Comparison of ENCODE assay signal across 10 cellular contexts in genomic region chr9:123335227-123335985, GRCh38. TPM values are rescaled to one million over a fixed set of nuclear protein-coding genes. Genes with fewer than 3 reads are reported as not detected.
DNase-seq lines count a peak whose midpoint lies in the region; ATAC-seq and TF ChIP-seq lines count a peak whose summit lies in the region.
"Had no signal": no experiment of that assay in that cellular context is flagged by ENCODE, and none has a peak within 500 bp of the region (broad histone marks: within the 10 kb centered on the region; RNA-seq: fewer than 3 reads in every experiment).

No MANE protein-coding gene starts in this region.

- no peak for TF ChIP-seq POLR2A in gastrocnemius medialis (IDR thresholded peaks at IDR 0.05)
- no peak for TF ChIP-seq POLR2A in lower leg skin (IDR thresholded peaks at IDR 0.05)

- no peaks in the 10 kb centered on the region for H3K27me3 Mint-ChIP-seq in activated naive CD4-positive, alpha-beta T cell treated with anti-CD3 and anti-CD28 coated beads for 36 hours (ENCODE audit: low read depth)
- H3K27me3 Mint-ChIP-seq: T-cell had no signal

- H3K4me3 ChIP-seq in astrocyte of the spinal cord (ENCODE audit: low read depth, low read length), result no peak overlapping the region
- H3K4me3 ChIP-seq in lower lobe of right lung, result no peak overlapping the region
- no peak overlapping the region for H3K4me3 ChIP-seq in upper lobe of right lung
- no peak overlapping the region for H3K4me3 ChIP-seq in gastrocnemius medialis
- no peak overlapping the region for H3K4me3 ChIP-seq in lower leg skin (ENCODE audit: low read depth, poor library complexity, severe bottlenecking)
- H3K4me3 ChIP-seq: tibial artery had no signal

- ATAC-seq in Right ventricle myocardium inferior, result no peak
- no peak for ATAC-seq in left ventricle myocardium superior
- peak; percentile 53 to 64 for ATAC-seq in lower lobe of right lung
- ATAC-seq in upper lobe of right lung, result peak; percentile 57
- no peak for ATAC-seq in gastrocnemius medialis
- ATAC-seq: T-cell had no signal

- in situ Hi-C loops in astrocyte of the spinal cord (cut with HindIII; ENCODE audit: low sequenced_read_pairs), result no loop called here
- in situ Hi-C loops in gastrocnemius medialis (cut with MboI; ENCODE audit: low sequenced_read_pairs in 4 of 4), result loop anchor here in 3 of 4 donors (25.0 kb wide), 3 partner anchors 148 to 248 kb away; no protein-coding TSS in a partner anchor

- TF ChIP-seq CTCF in astrocyte of the spinal cord (IDR thresholded peaks at IDR 0.05; ENCODE audit: low read depth, low read length) (no peak), lower lobe of right lung (IDR thresholded peaks at IDR 0.05) (no peak), upper lobe of right lung (IDR thresholded peaks at IDR 0.05) (no peak), gastrocnemius medialis (IDR thresholded peaks at IDR 0.05 in 4 of 5, conservative IDR thresholded peaks at IDR 0.05 in 1 of 5) (no peak), lower leg skin (IDR thresholded peaks at IDR 0.05) (no peak)

- CTCF ChIA-PET in activated naive CD4-positive, alpha-beta T cell treated with anti-CD3 and anti-CD28 coated beads for 36 hours (lab: Charles Lee), result interaction anchor here (1.7 kb wide), 1 partner anchor 8 kb away, joined by 5 read pairs; no protein-coding TSS in a partner anchor

- H3K36me3 ChIP-seq in lower lobe of right lung (no peaks in the 10 kb centered on the region), upper lobe of right lung (no peaks in the 10 kb centered on the region), gastrocnemius medialis (no peaks in the 10 kb centered on the region)
- H3K36me3 ChIP-seq: tibial artery had no signal

- no peaks in the 10 kb centered on the region for H3K27me3 ChIP-seq in lower lobe of right lung (ENCODE audit: low read depth)
- H3K27me3 ChIP-seq in upper lobe of right lung, result no peaks in the 10 kb centered on the region
- H3K27me3 ChIP-seq in gastrocnemius medialis, result no peaks in the 10 kb centered on the region
- H3K27me3 ChIP-seq: tibial artery had no signal

- H3K9me3 ChIP-seq in lower lobe of right lung (no peaks in the 10 kb centered on the region), upper lobe of right lung (no peaks in the 10 kb centered on the region), gastrocnemius medialis (no peaks in the 10 kb centered on the region)
- H3K9me3 ChIP-seq: tibial artery had no signal

- no peak overlapping the region for H3K27ac Mint-ChIP-seq in activated naive CD4-positive, alpha-beta T cell treated with anti-CD3 and anti-CD28 coated beads for 36 hours

- H3K4me1 ChIP-seq in lower lobe of right lung (peaks cover 16% of the 10 kb centered on the region), upper lobe of right lung (peaks cover 10% of the 10 kb centered on the region), gastrocnemius medialis (peaks cover 4 to 5% of the 10 kb centered on the region in 2 donors)

- no peak overlapping the region for H3K4me3 Mint-ChIP-seq in activated naive CD4-positive, alpha-beta T cell treated with anti-CD3 and anti-CD28 coated beads for 36 hours
- H3K4me3 Mint-ChIP-seq: T-cell had no signal

- no peaks in the 10 kb centered on the region for H3K36me3 Mint-ChIP-seq in activated naive CD4-positive, alpha-beta T cell treated with anti-CD3 and anti-CD28 coated beads for 36 hours (ENCODE audit: low read depth)
- H3K36me3 Mint-ChIP-seq: T-cell had no signal

- peaks cover 30% of the 10 kb centered on the region for H3K4me1 Mint-ChIP-seq in activated naive CD4-positive, alpha-beta T cell treated with anti-CD3 and anti-CD28 coated beads for 36 hours (ENCODE audit: low read depth)

- H3K9me3 Mint-ChIP-seq in activated naive CD4-positive, alpha-beta T cell treated with anti-CD3 and anti-CD28 coated beads for 36 hours, result no peaks in the 10 kb centered on the region
- H3K9me3 Mint-ChIP-seq: T-cell had no signal

- H3K27ac ChIP-seq in lower lobe of right lung, result peak overlapping the region; percentile 56
- no peak overlapping the region for H3K27ac ChIP-seq in upper lobe of right lung
- no peak overlapping the region for H3K27ac ChIP-seq in gastrocnemius medialis
- H3K27ac ChIP-seq: tibial artery had no signal

- DNase-seq in Right ventricle myocardium inferior (ENCODE audit: missing footprints), result peak; percentile 30
- no peak for DNase-seq in left ventricle myocardium superior
- peak; percentile 62 for DNase-seq in astrocyte of the spinal cord (ENCODE audit: low read depth, low spot score)
- DNase-seq in lower lobe of right lung, result no peak
- DNase-seq in upper lobe of right lung, result peak; percentile 74
- DNase-seq in gastrocnemius medialis, result no peak
- DNase-seq in activated naive CD4-positive, alpha-beta T cell treated with anti-CD3 and anti-CD28 coated beads for 36 hours, result no peak
- DNase-seq in lower leg skin (ENCODE audit: low spot score in 2 of 2), result no peak
- DNase-seq: T-cell, tibial artery had no signal

- intact Hi-C loops in Right ventricle myocardium inferior (cut with DNase I) (no loop called here), left ventricle myocardium superior (cut with micrococcal nuclease) (no loop called here), lower lobe of right lung (cut with DNase I) (no loop called here), upper lobe of right lung (cut with DNase I) (no loop called here), gastrocnemius medialis (cut with DNase I; ENCODE audit: low total_unique reads) (no loop called here), lower leg skin (cut with DNase I; ENCODE audit: low total_unique reads) (no loop called here)
- intact Hi-C loops in activated naive CD4-positive, alpha-beta T cell treated with anti-CD3 and anti-CD28 coated beads for 36 hours (cut with micrococcal nuclease), result loop anchor here (5.0 kb wide), 1 partner anchor 508 kb away; the partner anchor contains the start of gene PDCL

- 36% methylated on average over 9 of the region's 9 CpGs for WGBS in lower leg skin, 2 donors

RNA-seq across cellular contexts. Expression of gene CRB2, which starts 20.6 kb away (rescaled TPM):
- 0.08 TPM for total RNA-seq in Right ventricle myocardium inferior
- 0.79 TPM for total RNA-seq in left ventricle myocardium superior
- not detected for total RNA-seq in lower lobe of right lung
- 0.93 TPM for total RNA-seq in upper lobe of right lung
- not detected for total RNA-seq in gastrocnemius medialis
- not detected for total RNA-seq in activated naive CD4-positive, alpha-beta T cell treated with anti-CD3 and anti-CD28 coated beads for 36 hours
- not detected for total RNA-seq in lower leg skin

Comparison
In these comparisons a context has a peak if more than half of its experiments do, and no peak if none do; other contexts are left out.
1. DNase-seq: peak in Right ventricle myocardium inferior (single experiment), astrocyte of the spinal cord (single experiment) and upper lobe of right lung (single experiment); none in left ventricle myocardium superior (single experiment), lower lobe of right lung (single experiment), gastrocnemius medialis (0 of 2), activated naive CD4-positive, alpha-beta T cell treated with anti-CD3 and anti-CD28 coated beads for 36 hours (single experiment) and lower leg skin (0 of 2).
2. ATAC-seq: peak in lower lobe of right lung (2 of 2) and upper lobe of right lung (single experiment); none in Right ventricle myocardium inferior (single experiment), left ventricle myocardium superior (single experiment) and gastrocnemius medialis (0 of 2).